ENCODE assay signal across 10 cellular contexts in genomic region chrX:73262991-73263390, GRCh38. TPM values are rescaled to one million over a fixed set of nuclear protein-coding genes. Genes with fewer than 3 reads are reported as not detected.
A peak's percentile ranks its signal among the peaks of the same experiment; 100 is the strongest.
DNase-seq lines count a peak whose midpoint lies in the region; ATAC-seq and TF ChIP-seq lines count a peak whose summit lies in the region.
"Had no signal": no experiment of that assay in that cellular context is flagged by ENCODE, and none has a peak within 500 bp of the region (broad histone marks: within the 10 kb centered on the region; RNA-seq: fewer than 3 reads in every experiment).

No MANE protein-coding gene starts in this region.

- TF ChIP-seq CTCF in HCT116 (IDR thresholded peaks at IDR 0.05 in 2 of 3, conservative IDR thresholded peaks at IDR 0.05 in 1 of 3; ENCODE audit: borderline replicate concordance in 1 of 3, insufficient read depth in 1 of 3, low read depth in 2 of 3, low read length in 2 of 3) (peak in 2 of 3 experiments; percentile 11 to 29; a peak in 1 of 6 replicates), spleen (IDR thresholded peaks at IDR 0.05 in 8 of 11, conservative IDR thresholded peaks at IDR 0.05 in 3 of 11) (no peak), upper lobe of right lung (IDR thresholded peaks at IDR 0.05) (no peak)

- ATAC-seq in HCT116 (no peak; the same call in 1 of the 2 replicates), HG03571 (IDR thresholded peaks at IDR 0.05; ENCODE audit: unreplicated experiment) (no peak), HG03520 (IDR thresholded peaks at IDR 0.05; ENCODE audit: unreplicated experiment) (no peak), upper lobe of right lung (no peak)

- no peak for TF ChIP-seq POLR2A in HCT116 (IDR thresholded peaks at IDR 0.05; ENCODE audit: borderline replicate concordance, extremely low read depth, insufficient read depth, insufficient read length)
- no peak for TF ChIP-seq POLR2A in spleen (IDR thresholded peaks at IDR 0.05)

- H3K9me3 ChIP-seq in HCT116 (ENCODE audit: control insufficient read depth in 1 of 2, insufficient read depth in 1 of 2, low read depth in 1 of 2, low read length in 2 of 2) (no peaks in the 10 kb centered on the region), spleen (no peaks in the 10 kb centered on the region), upper lobe of right lung (no peaks in the 10 kb centered on the region)
- H3K9me3 ChIP-seq: stomach had no signal

- no peak overlapping the region for H3K4me2 ChIP-seq in HCT116 (ENCODE audit: low read length)

- H4K20me1 ChIP-seq in HCT116 (ENCODE audit: insufficient read depth), result no peaks in the 10 kb centered on the region

- CTCF ChIA-PET in HCT116 (lab: Charles Lee), result no interaction called here

- H3K9me2 ChIP-seq in HCT116 (ENCODE audit: insufficient read depth), result no peaks in the 10 kb centered on the region

- no peak overlapping the region for H2AFZ ChIP-seq in HCT116 (ENCODE audit: low read depth, low read length, poor library complexity, severe bottlenecking)

- DNase-seq in DMS 273 (lab: John Stamatoyannopoulos, UW; ENCODE audit: unreplicated experiment) (peak; percentile 47), HCT116 (ENCODE audit: low read depth, low spot score) (peak; percentile 0), SK-N-DZ (ENCODE audit: low spot score) (peak; percentile 42), iPS-NIHi7 (ENCODE audit: extremely low spot score) (peak; percentile 24), spleen (no peak), upper lobe of right lung (no peak)
- DNase-seq: activated CD4-positive, alpha-beta T cell treated with anti-CD3 and anti-CD28 coated beads, Interleukin-2, amount 50 U/mL, for 4 hours; stomach had no signal

- H3K27me3 ChIP-seq in HCT116 (ENCODE audit: insufficient read depth, low read length) (no peaks in the 10 kb centered on the region), spleen (replicated peaks in 1 of 7) (peaks cover 0 to 21% (median 0%) of the 10 kb centered on the region in 7 donors), upper lobe of right lung (no peaks in the 10 kb centered on the region)
- H3K27me3 ChIP-seq: stomach had no signal

- no peaks in the 10 kb centered on the region for H3K79me2 ChIP-seq in HCT116 (ENCODE audit: insufficient read depth, low read length)

- 21 to 42% (median 27%) methylated on average over 2 of the region's 2 CpGs for whole genome bisulfite sequencing in spleen, 5 donors

- BruUV-seq in HCT116 (replicated peaks; lab: Mats Ljungman, UMichigan), result no TSS peak

- H3K27ac ChIP-seq in HCT116 (ENCODE audit: low read depth, low read length), result no peak overlapping the region
- H3K27ac ChIP-seq in spleen, result no peak overlapping the region
- H3K27ac ChIP-seq in upper lobe of right lung, result no peak overlapping the region
- H3K27ac ChIP-seq: stomach had no signal

- RAD21 ChIA-PET in HCT116 (lab: Charles Lee; ENCODE audit: low non-redundant PET in 1 of 2, low total read pairs in 2 of 2, uncharacterized antibody in 2 of 2, unreplicated experiment in 2 of 2), result no interaction called here

- no peak overlapping the region for H3K9ac ChIP-seq in HCT116 (ENCODE audit: low read length)

- H3K36me3 ChIP-seq in HCT116 (ENCODE audit: control insufficient read depth in 1 of 2, insufficient read depth in 2 of 2, low read length in 2 of 2) (no peaks in the 10 kb centered on the region), spleen (no peaks in the 10 kb centered on the region), upper lobe of right lung (no peaks in the 10 kb centered on the region)
- H3K36me3 ChIP-seq: stomach had no signal

- H3K4me1 ChIP-seq in HCT116 (ENCODE audit: control insufficient read depth in 1 of 2, insufficient read depth in 2 of 2, low read length in 2 of 2), result no peaks in the 10 kb centered on the region
- no peaks in the 10 kb centered on the region for H3K4me1 ChIP-seq in spleen
- no peaks in the 10 kb centered on the region for H3K4me1 ChIP-seq in upper lobe of right lung
- H3K4me1 ChIP-seq: stomach had no signal

- POLR2A ChIA-PET in HCT116 (lab: Charles Lee), result no interaction called here

- H3K4me3 ChIP-seq in HCT116 (replicated peaks in 1 of 2; ENCODE audit: low read depth in 1 of 2, low read length in 2 of 2) (no peak overlapping the region), spleen (no peak overlapping the region), upper lobe of right lung (no peak overlapping the region)
- H3K4me3 ChIP-seq: stomach had no signal

- intact Hi-C loops in HCT116 (cut with micrococcal nuclease) (loop anchor here (10.0 kb wide), 1 partner anchor 168 kb away; no protein-coding TSS in a partner anchor), spleen (cut with DNase I; ENCODE audit: low total_unique reads) (no loop called here), upper lobe of right lung (cut with DNase I) (no loop called here)

- peak; percentile 29; the same call in 1 of the 2 replicates for TF ChIP-seq RAD21 in HCT116 (IDR thresholded peaks at IDR 0.05; ENCODE audit: low read depth)

TF ChIP-seq in HCT116, 20 proteins besides CTCF, POLR2A, EP300 and RAD21:
- TF ChIP-seq POLR2AphosphoS5 (IDR thresholded peaks at IDR 0.05; ENCODE audit: low read depth, low read length), result no peak
- TF ChIP-seq ZFX (IDR thresholded peaks at IDR 0.05), result no peak
- TF ChIP-seq, protein P1, sequence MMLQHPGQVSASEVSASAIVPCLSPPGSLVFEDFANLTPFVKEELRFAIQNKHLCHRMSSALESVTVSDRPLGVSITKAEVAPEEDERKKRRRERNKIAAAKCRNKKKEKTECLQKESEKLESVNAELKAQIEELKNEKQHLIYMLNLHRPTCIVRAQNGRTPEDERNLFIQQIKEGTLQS (IDR thresholded peaks at IDR 0.05), result no peak
- no peak for TF ChIP-seq CBX3 (IDR thresholded peaks at IDR 0.05; ENCODE audit: low read depth)
- TF ChIP-seq SP1 (IDR thresholded peaks at IDR 0.05; ENCODE audit: low read depth), result no peak
- no peak for TF ChIP-seq YY1 (IDR thresholded peaks at IDR 0.05; ENCODE audit: extremely low read depth, insufficient replicate concordance, low read depth, low read length)
- no peak for TF ChIP-seq JUND (IDR thresholded peaks at IDR 0.05)
- TF ChIP-seq ZNF274 (IDR thresholded peaks at IDR 0.05; ENCODE audit: low read depth, low read length), result no peak
- TF ChIP-seq, protein P2, sequence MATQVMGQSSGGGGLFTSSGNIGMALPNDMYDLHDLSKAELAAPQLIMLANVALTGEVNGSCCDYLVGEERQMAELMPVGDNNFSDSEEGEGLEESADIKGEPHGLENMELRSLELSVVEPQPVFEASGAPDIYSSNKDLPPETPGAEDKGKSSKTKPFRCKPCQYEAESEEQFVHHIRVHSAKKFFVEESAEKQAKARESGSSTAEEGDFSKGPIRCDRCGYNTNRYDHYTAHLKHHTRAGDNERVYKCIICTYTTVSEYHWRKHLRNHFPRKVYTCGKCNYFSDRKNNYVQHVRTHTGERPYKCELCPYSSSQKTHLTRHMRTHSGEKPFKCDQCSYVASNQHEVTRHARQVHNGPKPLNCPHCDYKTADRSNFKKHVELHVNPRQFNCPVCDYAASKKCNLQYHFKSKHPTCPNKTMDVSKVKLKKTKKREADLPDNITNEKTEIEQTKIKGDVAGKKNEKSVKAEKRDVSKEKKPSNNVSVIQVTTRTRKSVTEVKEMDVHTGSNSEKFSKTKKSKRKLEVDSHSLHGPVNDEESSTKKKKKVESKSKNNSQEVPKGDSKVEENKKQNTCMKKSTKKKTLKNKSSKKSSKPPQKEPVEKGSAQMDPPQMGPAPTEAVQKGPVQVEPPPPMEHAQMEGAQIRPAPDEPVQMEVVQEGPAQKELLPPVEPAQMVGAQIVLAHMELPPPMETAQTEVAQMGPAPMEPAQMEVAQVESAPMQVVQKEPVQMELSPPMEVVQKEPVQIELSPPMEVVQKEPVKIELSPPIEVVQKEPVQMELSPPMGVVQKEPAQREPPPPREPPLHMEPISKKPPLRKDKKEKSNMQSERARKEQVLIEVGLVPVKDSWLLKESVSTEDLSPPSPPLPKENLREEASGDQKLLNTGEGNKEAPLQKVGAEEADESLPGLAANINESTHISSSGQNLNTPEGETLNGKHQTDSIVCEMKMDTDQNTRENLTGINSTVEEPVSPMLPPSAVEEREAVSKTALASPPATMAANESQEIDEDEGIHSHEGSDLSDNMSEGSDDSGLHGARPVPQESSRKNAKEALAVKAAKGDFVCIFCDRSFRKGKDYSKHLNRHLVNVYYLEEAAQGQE (IDR thresholded peaks at IDR 0.05; ENCODE audit: low read depth), result no peak
- no peak for TF ChIP-seq EGR1 (IDR thresholded peaks at IDR 0.05; ENCODE audit: low read depth)
- no peak for TF ChIP-seq ZBTB33 (IDR thresholded peaks at IDR 0.05; ENCODE audit: extremely low read depth, insufficient replicate concordance, low read length)
- no peak for TF ChIP-seq ELF1 (IDR thresholded peaks at IDR 0.05; ENCODE audit: borderline replicate concordance, low read depth)
- no peak for TF ChIP-seq SIN3A (IDR thresholded peaks at IDR 0.05; ENCODE audit: low read depth)
- no peak for TF ChIP-seq CEBPB (IDR thresholded peaks at IDR 0.05; ENCODE audit: low read depth)
- TF ChIP-seq EZH2 (IDR thresholded peaks at IDR 0.05), result no peak
- TF ChIP-seq EZH2phosphoT487 (IDR thresholded peaks at IDR 0.05; ENCODE audit: borderline replicate concordance), result no peak
- TF ChIP-seq TCF7L2 (IDR thresholded peaks at IDR 0.05; ENCODE audit: borderline replicate concordance, extremely low read depth, insufficient read depth, insufficient read length), result no peak
- TF ChIP-seq MAX (IDR thresholded peaks at IDR 0.05), result no peak

RNA-seq across cellular contexts. Expression of gene NAP1L2, which starts 48.3 kb away (rescaled TPM):
- total RNA-seq in HCT116 (2021; ENCODE audit: unreplicated experiment) (not detected), spleen (1 to 10 TPM; 2.9 to 6.0 (median 3.9) TPM), upper lobe of right lung (2.6 TPM)
- not detected in 2 replicates for polyA plus RNA-seq in HCT116 (2012)
- polyA plus RNA-seq in SK-N-DZ (2014; cell fraction: cytosol; rRNA removed), result 1.3 and 1.9 TPM in 2 replicates
- polyA plus RNA-seq in SK-N-DZ (2014; cell fraction: nucleus; rRNA removed), result 0.88 and 0.91 TPM in 2 replicates
- 1 to 10 TPM; 1.3 to 2.6 (median 2.5) TPM for polyA plus RNA-seq in spleen

Comparison
In these comparisons a context has a peak if more than half of its experiments do, and no peak if none do; other contexts are left out.
1. DNase-seq: peak in DMS 273 (single experiment), HCT116 (single experiment), SK-N-DZ (single experiment) and iPS-NIHi7 (single experiment); none in spleen (single experiment) and upper lobe of right lung (single experiment).
2. CTCF ChIP-seq: peak in HCT116 (2 of 3); none in spleen (0 of 11) and upper lobe of right lung (single experiment).